ENCODE assay signal across 10 cellular contexts in genomic region chr13:75566658-75567057, GRCh38. TPM values are rescaled to one million over a fixed set of nuclear protein-coding genes. Genes with fewer than 3 reads are reported as not detected.
DNase-seq lines count a peak whose midpoint lies in the region; ATAC-seq and TF ChIP-seq lines count a peak whose summit lies in the region.
"Had no signal": no experiment of that assay in that cellular context is flagged by ENCODE, and none has a peak within 500 bp of the region (broad histone marks: within the 10 kb centered on the region; RNA-seq: fewer than 3 reads in every experiment).

No MANE protein-coding gene starts in this region.

- POLR2A ChIA-PET in Caco-2 (lab: Charles Lee) (no interaction called here), HCT116 (lab: Charles Lee) (no interaction called here)

- no peaks in the 10 kb centered on the region for H3K9me3 Mint-ChIP-seq in Caco-2 (ENCODE audit: unreplicated experiment)
- H3K9me3 Mint-ChIP-seq: dendritic cell treated with granulocyte-macrophage colony-stimulating factor and Interleukin-4, amounts not matched to agents 40 ng/mL and 50 ng/mL, for 4 days had no signal

- no peaks in the 10 kb centered on the region for H3K9me2 ChIP-seq in HCT116 (ENCODE audit: insufficient read depth)

- no peaks in the 10 kb centered on the region for H3K79me2 ChIP-seq in HCT116 (ENCODE audit: insufficient read depth, low read length)

- H4K20me1 ChIP-seq in HCT116 (ENCODE audit: insufficient read depth) = no peaks in the 10 kb centered on the region

- no peak overlapping the region for H3K27ac Mint-ChIP-seq in Caco-2 (ENCODE audit: unreplicated experiment)
- H3K27ac Mint-ChIP-seq: dendritic cell treated with granulocyte-macrophage colony-stimulating factor and Interleukin-4, amounts not matched to agents 40 ng/mL and 50 ng/mL, for 4 days had no signal

- peak; percentile 47 for TF ChIP-seq RAD21 in HCT116 (IDR thresholded peaks at IDR 0.05; ENCODE audit: low read depth)

- RAD21 ChIA-PET in HCT116 (lab: Charles Lee; ENCODE audit: low non-redundant PET in 1 of 2, low total read pairs in 2 of 2, uncharacterized antibody in 2 of 2, unreplicated experiment in 2 of 2) = no interaction called here

- no peak overlapping the region for H3K27ac ChIP-seq in HCT116 (ENCODE audit: low read depth, low read length)
- H3K27ac ChIP-seq: stomach had no signal

- no peak overlapping the region for H3K4me3 Mint-ChIP-seq in Caco-2 (ENCODE audit: unreplicated experiment)
- H3K4me3 Mint-ChIP-seq: dendritic cell treated with granulocyte-macrophage colony-stimulating factor and Interleukin-4, amounts not matched to agents 40 ng/mL and 50 ng/mL, for 4 days had no signal

- intact Hi-C loops in Caco-2 (cut with micrococcal nuclease; ENCODE audit: unreplicated experiment) = loop anchor here (2.0 to 10.0 kb wide), 3 partner anchors 70 to 268 kb away; partner anchors contain the start of gene LMO7
- intact Hi-C loops in HCT116 (cut with micrococcal nuclease) = loop anchor here (5.0 kb wide), 1 partner anchor 906 kb away; no protein-coding TSS in a partner anchor

- TF ChIP-seq POLR2A in HCT116 (IDR thresholded peaks at IDR 0.05; ENCODE audit: borderline replicate concordance, extremely low read depth, insufficient read depth, insufficient read length) = no peak

- H3K4me3 ChIP-seq in Caco-2 (ENCODE audit: low read depth, low read length) (no peak overlapping the region), HCT116 (replicated peaks in 1 of 2; ENCODE audit: low read depth in 1 of 2, low read length in 2 of 2) (no peak overlapping the region)
- H3K4me3 ChIP-seq: stomach had no signal

- DNase-seq in Caco-2 (no peak), HCT116 (ENCODE audit: low read depth, low spot score) (no peak), amniotic epithelial cell (ENCODE audit: low read depth) (peak; percentile 47), kidney glomerular epithelial cell (lab: John Stamatoyannopoulos, UW) (peak; percentile 38), occipital lobe (lab: John Stamatoyannopoulos, UW) (no peak), ecto neural progenitor cell (ENCODE audit: low spot score) (no peak)
- no peak for DNase-seq in activated CD8-positive, alpha-beta memory T cell treated with anti-CD3 and anti-CD28 coated beads, Interleukin-2, amount 50 U/mL, for 4 hours
- DNase-seq: stomach had no signal

- H3K9ac ChIP-seq in HCT116 (ENCODE audit: low read length) = no peak overlapping the region

- H3K4me1 ChIP-seq in Caco-2 (no peaks in the 10 kb centered on the region), HCT116 (ENCODE audit: control insufficient read depth in 1 of 2, insufficient read depth in 2 of 2, low read length in 2 of 2) (no peaks in the 10 kb centered on the region)
- H3K4me1 ChIP-seq: stomach had no signal

- H3K36me3 ChIP-seq in Caco-2 (ENCODE audit: control insufficient read depth, insufficient read depth, low read length) (no peaks in the 10 kb centered on the region), HCT116 (ENCODE audit: control insufficient read depth in 1 of 2, insufficient read depth in 2 of 2, low read length in 2 of 2) (peaks cover 3 to 23% of the 10 kb centered on the region in 2 experiments; a peak in 3 of 4 replicates)

- TF ChIP-seq CTCF in Caco-2 (IDR thresholded peaks at IDR 0.05; ENCODE audit: insufficient read depth in 1 of 2, low read depth in 1 of 2, low read length in 1 of 2, severe bottlenecking in 1 of 2, unreplicated experiment in 1 of 2) = peak; percentile 24 to 30
- peak; percentile 18 to 48 (median 31); a peak in 4 of 6 replicates for TF ChIP-seq CTCF in HCT116 (IDR thresholded peaks at IDR 0.05 in 2 of 3, conservative IDR thresholded peaks at IDR 0.05 in 1 of 3; ENCODE audit: borderline replicate concordance in 1 of 3, insufficient read depth in 1 of 3, low read depth in 2 of 3, low read length in 2 of 3)

- no peaks in the 10 kb centered on the region for H3K4me1 Mint-ChIP-seq in Caco-2 (ENCODE audit: low read depth, unreplicated experiment)

- H3K9me3 ChIP-seq in Caco-2 (no peaks in the 10 kb centered on the region), HCT116 (ENCODE audit: control insufficient read depth in 1 of 2, insufficient read depth in 1 of 2, low read depth in 1 of 2, low read length in 2 of 2) (no peaks in the 10 kb centered on the region)
- H3K9me3 ChIP-seq: stomach had no signal

- no TSS peak for BruUV-seq in Caco-2 (replicated peaks; lab: Mats Ljungman, UMichigan)
- no TSS peak for BruUV-seq in HCT116 (replicated peaks; lab: Mats Ljungman, UMichigan)

- CTCF ChIA-PET in Caco-2 (lab: Charles Lee) = no interaction called here
- CTCF ChIA-PET in HCT116 (lab: Charles Lee) = no interaction called here

- H3K36me3 Mint-ChIP-seq in Caco-2 (ENCODE audit: insufficient read depth, unreplicated experiment) = peaks cover 55% of the 10 kb centered on the region

- H3K27me3 Mint-ChIP-seq in Caco-2 (ENCODE audit: insufficient read depth, unreplicated experiment) = no peaks in the 10 kb centered on the region
- H3K27me3 Mint-ChIP-seq: dendritic cell treated with granulocyte-macrophage colony-stimulating factor and Interleukin-4, amounts not matched to agents 40 ng/mL and 50 ng/mL, for 4 days had no signal

- ATAC-seq in HCT116 (no peak), GM21825 (IDR thresholded peaks at IDR 0.05; ENCODE audit: unreplicated experiment) (no peak)

- H3K4me2 ChIP-seq in HCT116 (ENCODE audit: low read length) = no peak overlapping the region

- H2AFZ ChIP-seq in HCT116 (ENCODE audit: low read depth, low read length, poor library complexity, severe bottlenecking) = no peak overlapping the region

- H3K27me3 ChIP-seq in Caco-2 (replicated peaks; ENCODE audit: control insufficient read depth, insufficient read depth, low read length) = no peaks in the 10 kb centered on the region
- H3K27me3 ChIP-seq in HCT116 (ENCODE audit: insufficient read depth, low read length) = no peaks in the 10 kb centered on the region
- H3K27me3 ChIP-seq: stomach had no signal

TF ChIP-seq in HCT116, 20 proteins besides CTCF, POLR2A, EP300 and RAD21:
- no peak for TF ChIP-seq ZFX (IDR thresholded peaks at IDR 0.05)
- TF ChIP-seq ELF1 (IDR thresholded peaks at IDR 0.05; ENCODE audit: borderline replicate concordance, low read depth) = no peak
- TF ChIP-seq REST (IDR thresholded peaks at IDR 0.05; ENCODE audit: low read depth) = no peak
TF ChIP-seq in HCT116: peak in this region for 0.

RNA-seq across cellular contexts. Expression of gene UCHL3, which starts 17.1 kb away (rescaled TPM):
- 113 and 122 TPM in 2 replicates for total RNA-seq in Caco-2 (2022)
- 32.4 TPM for total RNA-seq in HCT116 (2021; ENCODE audit: unreplicated experiment)
- 22.3 and 24.2 TPM in 2 replicates for polyA plus RNA-seq in HCT116 (2012)
- 40.4 TPM for total RNA-seq in occipital lobe

RNA-seq across cellular contexts. Expression of gene COMMD6, which starts 29.0 kb away (rescaled TPM):
- 101 and 104 TPM in 2 replicates for total RNA-seq in Caco-2 (2022)
- total RNA-seq in HCT116 (2021; ENCODE audit: unreplicated experiment) = 108 TPM
- polyA plus RNA-seq in HCT116 (2012) = 134 and 192 TPM in 2 replicates
- 103 TPM for total RNA-seq in occipital lobe

Comparison
In these comparisons a context has a peak if more than half of its experiments do, and no peak if none do; other contexts are left out.
1. DNase-seq: peak in amniotic epithelial cell (single experiment) and kidney glomerular epithelial cell (single experiment); none in Caco-2 (0 of 2), HCT116 (single experiment), occipital lobe (single experiment), activated CD8-positive, alpha-beta memory T cell treated with anti-CD3 and anti-CD28 coated beads, Interleukin-2, amount 50 U/mL, for 4 hours (single experiment) and ecto neural progenitor cell (single experiment).